ENCODE assay signal across 14 cellular contexts in genomic region chr17:72514888-72515287, GRCh38.
A peak's percentile ranks its signal among the peaks of the same experiment; 100 is the strongest.
DNase-seq lines count a peak whose midpoint lies in the region; ATAC-seq, FAIRE-seq and TF ChIP-seq lines count a peak whose summit lies in the region.
"Had no signal": no experiment of that assay in that cellular context is flagged by ENCODE, and none has a peak within 500 bp of the region (broad histone marks: within the 10 kb centered on the region; RNA-seq: fewer than 3 reads in every experiment).

No MANE protein-coding gene starts in this region.

- peak overlapping the region; percentile 15 for H3K27ac Mint-ChIP-seq in chondrocyte (ENCODE audit: unreplicated experiment)
- H3K27ac Mint-ChIP-seq: nephron progenitor cell, T-helper 17 cell had no signal

- TF ChIP-seq POLR2A in A549 (IDR thresholded peaks at IDR 0.05; ENCODE audit: low read length) = no peak
- TF ChIP-seq POLR2A in vagina (IDR thresholded peaks at IDR 0.05) = no peak

- no peaks in the 10 kb centered on the region for H3K27me3 Mint-ChIP-seq in chondrocyte (ENCODE audit: low read depth)

- H3K4me1 ChIP-seq in A549 = peaks cover 87% of the 10 kb centered on the region
- H3K4me1 ChIP-seq in vagina = peaks cover 5% of the 10 kb centered on the region

- TF ChIP-seq CTCF in A549 (IDR thresholded peaks at IDR 0.05) (no peak), chondrocyte (IDR thresholded peaks at IDR 0.05) (no peak), vagina (IDR thresholded peaks at IDR 0.05) (no peak)

- ATAC-seq in A549 = 0 out of 6 replicates have a peak, but pooled peaks of 1 of the 2 experiments have one; percentile 7
- no peak for ATAC-seq in HG03108 (IDR thresholded peaks at IDR 0.05; ENCODE audit: unreplicated experiment)
- no peak for ATAC-seq in HG03571 (IDR thresholded peaks at IDR 0.05; ENCODE audit: unreplicated experiment)
- ATAC-seq: T-helper 17 cell had no signal

- WGBS in A549 (ENCODE audit: missing lambda C conversion rate) = 64% methylated on average over 6 of the region's 6 CpGs

- H3K4me3 ChIP-seq in A549 = no peak overlapping the region
- no peak overlapping the region for H3K4me3 ChIP-seq in vagina
- H3K4me3 ChIP-seq: cardiac muscle cell had no signal

- H3K27ac ChIP-seq in A549 (peak overlapping the region; percentile 70 to 87), vagina (no peak overlapping the region)
- H3K27ac ChIP-seq: cardiac muscle cell had no signal

- no peak for FAIRE-seq in A549 (lab: Jason Lieb, UNC)

- H3K36me3 Mint-ChIP-seq in chondrocyte (ENCODE audit: low read depth) = no peaks in the 10 kb centered on the region

- POLR2A ChIA-PET in A549 (lab: Yijun Ruan, JAX) = interaction anchor here (0.5 to 1.9 kb wide), 2 partner anchors 11 to 394 kb away, joined by 4 to 7 read pairs; partner anchors contain the start of gene SOX9

- no peaks in the 10 kb centered on the region for H3K36me3 ChIP-seq in vagina
- H3K36me3 ChIP-seq: cardiac muscle cell had no signal

- H3K9me3 Mint-ChIP-seq in chondrocyte (ENCODE audit: low read depth) = no peaks in the 10 kb centered on the region
- H3K9me3 Mint-ChIP-seq: nephron progenitor cell had no signal

- H3K9me3 ChIP-seq in A549 = no peaks in the 10 kb centered on the region
- no peaks in the 10 kb centered on the region for H3K9me3 ChIP-seq in vagina

- TF ChIP-seq RAD21 in A549 (conservative IDR thresholded peaks at IDR 0.05 in 1 of 2, IDR thresholded peaks at IDR 0.05 in 1 of 2) = no peak

- intact Hi-C loops in vagina (cut with DNase I) = no loop called here

- peak overlapping the region; percentile 92 for H3K4me2 ChIP-seq in A549

- CTCF ChIA-PET in A549 (lab: Yijun Ruan, JAX) = interaction anchor here (0.9 to 1.2 kb wide), 6 partner anchors 20 to 201 kb away, joined by 3 to 4 read pairs (median 3); no protein-coding TSS in a partner anchor

- no peak for TF ChIP-seq EP300 in A549 (IDR thresholded peaks at IDR 0.05)

- peaks cover 52% of the 10 kb centered on the region for H3K4me1 Mint-ChIP-seq in chondrocyte (ENCODE audit: low read depth)

- no peaks in the 10 kb centered on the region for H3K27me3 ChIP-seq in vagina
- H3K27me3 ChIP-seq: cardiac muscle cell had no signal

- H3K4me3 Mint-ChIP-seq in chondrocyte (ENCODE audit: unreplicated experiment) = no peak overlapping the region
- H3K4me3 Mint-ChIP-seq: nephron progenitor cell, T-helper 17 cell had no signal

- no peak for DNase-seq in A549 (ENCODE audit: low read depth in 1 of 2, low spot score in 1 of 2)
- DNase-seq in NCI-H1092 treated with DMSO at 0.1 percent for 48 hours (lab: John Stamatoyannopoulos, UW) = peak; percentile 59
- DNase-seq in chondrocyte (ENCODE audit: low spot score) = no peak
- DNase-seq in medulla oblongata (ENCODE audit: extremely low spot score) = peak; percentile 51
- DNase-seq in vagina (ENCODE audit: extremely low spot score in 2 of 2) = no peak
- no peak for DNase-seq in NOMO-1 (lab: John Stamatoyannopoulos, UW; ENCODE audit: unreplicated experiment in 2 of 2)
- DNase-seq: KG1, NCI-H82, nephron progenitor cell, T-helper 17 cell, trophoblast cell had no signal

TF ChIP-seq in A549, 52 proteins besides CTCF, POLR2A, EP300 and RAD21:
- TF ChIP-seq GATA3 (IDR thresholded peaks at IDR 0.05; ENCODE audit: borderline replicate concordance) (no peak), SMC3 (IDR thresholded peaks at IDR 0.05) (no peak), ZC3H11A (IDR thresholded peaks at IDR 0.05) (no peak), HOXA7 (CRISPR knock-in tag; IDR thresholded peaks at IDR 0.05) (no peak), KDM1A (IDR thresholded peaks at IDR 0.05; ENCODE audit: low read depth) (no peak), HOXB5 (CRISPR knock-in tag; IDR thresholded peaks at IDR 0.05) (no peak), HDAC2 (IDR thresholded peaks at IDR 0.05) (no peak), EHMT2 (IDR thresholded peaks at IDR 0.05; ENCODE audit: low read depth) (no peak), ZNF302 (CRISPR knock-in tag; IDR thresholded peaks at IDR 0.05) (no peak), MAFK (IDR thresholded peaks at IDR 0.05; ENCODE audit: partially characterized antibody) (no peak), CHD2 (IDR thresholded peaks at IDR 0.05; ENCODE audit: low read length, partially characterized antibody) (no peak), FOSL2 (IDR thresholded peaks at IDR 0.05) (no peak), FOSL2 (CRISPR knock-in tag; IDR thresholded peaks at IDR 0.05) (no peak)

Comparison
In these comparisons a context has a peak if more than half of its experiments do, and no peak if none do; other contexts are left out.
1. DNase-seq: peak in NCI-H1092 treated with DMSO at 0.1 percent for 48 hours (single experiment) and medulla oblongata (single experiment); none in A549 (0 of 2), chondrocyte (single experiment), vagina (0 of 2) and NOMO-1 (0 of 2).